22 cellular contexts compared by ENCODE assay signal in genomic region chr21:23986214-23986613, GRCh38.
DNase-seq lines count a peak whose midpoint lies in the region; ATAC-seq and TF ChIP-seq lines count a peak whose summit lies in the region.
"Had no signal": no experiment of that assay in that cellular context is flagged by ENCODE, and none has a peak within 500 bp of the region (broad histone marks: within the 10 kb centered on the region; RNA-seq: fewer than 3 reads in every experiment).

No MANE protein-coding gene starts in this region.

- ATAC-seq in activated CD8-positive, alpha-beta T cell treated with anti-CD3 and anti-CD28 coated beads for 36 hours, result no peak
- no peak for ATAC-seq in activated CD8-positive, alpha-beta T cell treated with anti-CD3 and anti-CD28 coated beads, Interleukin-2, amount 10 ng/mL, durations not matched to agents 7 days and 5 days
- ATAC-seq in stimulated activated naive CD8-positive, alpha-beta T cell treated with anti-CD3 and anti-CD28 coated beads, Interleukin-15, Interleukin-2, amounts not matched to agents 100 U/mL and 50 U/mL, for 24 hours, result peak; percentile 28
- ATAC-seq in stimulated activated naive CD8-positive, alpha-beta T cell treated with anti-CD3 and anti-CD28 coated beads, Interleukin-15, amount 100 ng/mL, for 72 hours, result no peak
- ATAC-seq: A549 had no signal

- DNase-seq in activated CD8-positive, alpha-beta T cell treated with anti-CD3 and anti-CD28 coated beads for 36 hours, result peak; percentile 5
- DNase-seq in activated CD8-positive, alpha-beta T cell treated with anti-CD3 and anti-CD28 coated beads, Interleukin-2, amount 10 ng/mL, durations not matched to agents 7 days and 5 days, result no peak
- no peak for DNase-seq in stimulated activated naive CD8-positive, alpha-beta T cell treated with anti-CD3 and anti-CD28 coated beads, Interleukin-15, Interleukin-2, amounts not matched to agents 100 U/mL and 50 U/mL, for 24 hours
- no peak for DNase-seq in stimulated activated naive CD8-positive, alpha-beta T cell treated with anti-CD3 and anti-CD28 coated beads, Interleukin-15, amount 100 ng/mL, for 72 hours
- DNase-seq in epithelial cell of esophagus (ENCODE audit: low read depth), result peak; percentile 2
- no peak for DNase-seq in activated CD4-positive, alpha-beta T cell treated with anti-CD3 and anti-CD28 coated beads for 48 hours
- DNase-seq: 8988T; ACHN; AML-193; BE2C; Calu3; CD4-positive, alpha-beta memory T cell; COR-L47; DMS53; DMS79 treated with DMSO at 0.1 percent for 48 hours; GF-D8; GOT3; HFFc6 had no signal

- POLR2A ChIA-PET in activated CD8-positive, alpha-beta T cell treated with anti-CD3 and anti-CD28 coated beads for 36 hours (lab: Charles Lee), result no interaction called here
- POLR2A ChIA-PET in activated CD8-positive, alpha-beta T cell treated with anti-CD3 and anti-CD28 coated beads, Interleukin-2, amount 10 ng/mL, durations not matched to agents 7 days and 5 days (lab: Charles Lee), result no interaction called here

- no peak for TF ChIP-seq CTCF in activated CD8-positive, alpha-beta T cell treated with anti-CD3 and anti-CD28 coated beads for 36 hours (IDR thresholded peaks at IDR 0.05)
- no peak for TF ChIP-seq CTCF in epithelial cell of esophagus (IDR thresholded peaks at IDR 0.05; ENCODE audit: insufficient read depth, low read depth, low read length, missing control alignments)

- CTCF ChIA-PET in activated CD8-positive, alpha-beta T cell treated with anti-CD3 and anti-CD28 coated beads for 36 hours (lab: Charles Lee), result interaction anchor here (1.3 kb wide), 1 partner anchor 17 kb away, joined by 5 read pairs; no protein-coding TSS in a partner anchor
- CTCF ChIA-PET in activated CD8-positive, alpha-beta T cell treated with anti-CD3 and anti-CD28 coated beads, Interleukin-2, amount 10 ng/mL, durations not matched to agents 7 days and 5 days (lab: Charles Lee), result no interaction called here

- peaks cover 2% of the 10 kb centered on the region for H3K27me3 Mint-ChIP-seq in activated CD8-positive, alpha-beta T cell treated with anti-CD3 and anti-CD28 coated beads for 36 hours
- no peaks in the 10 kb centered on the region for H3K27me3 Mint-ChIP-seq in activated CD8-positive, alpha-beta T cell treated with anti-CD3 and anti-CD28 coated beads, Interleukin-2, amount 10 ng/mL, durations not matched to agents 7 days and 5 days (ENCODE audit: low read depth)
- no peaks in the 10 kb centered on the region for H3K27me3 Mint-ChIP-seq in stimulated activated naive CD8-positive, alpha-beta T cell treated with anti-CD3 and anti-CD28 coated beads, Interleukin-15, amount 100 ng/mL, for 72 hours
- H3K27me3 Mint-ChIP-seq: CD4-positive, alpha-beta memory T cell had no signal

- H3K27ac Mint-ChIP-seq in activated CD8-positive, alpha-beta T cell treated with anti-CD3 and anti-CD28 coated beads for 36 hours, result no peak overlapping the region
- H3K27ac Mint-ChIP-seq in activated CD8-positive, alpha-beta T cell treated with anti-CD3 and anti-CD28 coated beads, Interleukin-2, amount 10 ng/mL, durations not matched to agents 7 days and 5 days, result no peak overlapping the region
- no peak overlapping the region for H3K27ac Mint-ChIP-seq in stimulated activated naive CD8-positive, alpha-beta T cell treated with anti-CD3 and anti-CD28 coated beads, Interleukin-15, amount 100 ng/mL, for 72 hours
- H3K27ac Mint-ChIP-seq: CD14-positive monocyte; CD4-positive, alpha-beta memory T cell; HFFc6 had no signal

- no peak overlapping the region for H3K4me3 ChIP-seq in epithelial cell of esophagus (ENCODE audit: low read length)
- H3K4me3 ChIP-seq: A549; BLaER1 treated with 17β-estradiol and CSF1 and Interleukin-3, amounts not matched to agents 10 nM and 100 nM; HAP-1 had no signal

- intact Hi-C loops in activated CD8-positive, alpha-beta T cell treated with anti-CD3 and anti-CD28 coated beads for 36 hours (cut with micrococcal nuclease), result no loop called here

- H3K4me1 Mint-ChIP-seq in activated CD8-positive, alpha-beta T cell treated with anti-CD3 and anti-CD28 coated beads for 36 hours (ENCODE audit: low read depth), result no peaks in the 10 kb centered on the region
- no peaks in the 10 kb centered on the region for H3K4me1 Mint-ChIP-seq in activated CD8-positive, alpha-beta T cell treated with anti-CD3 and anti-CD28 coated beads, Interleukin-2, amount 10 ng/mL, durations not matched to agents 7 days and 5 days (ENCODE audit: low read depth)
- H3K4me1 Mint-ChIP-seq in stimulated activated naive CD8-positive, alpha-beta T cell treated with anti-CD3 and anti-CD28 coated beads, Interleukin-15, amount 100 ng/mL, for 72 hours, result no peaks in the 10 kb centered on the region
- H3K4me1 Mint-ChIP-seq: CD4-positive, alpha-beta memory T cell had no signal

- H3K36me3 Mint-ChIP-seq in activated CD8-positive, alpha-beta T cell treated with anti-CD3 and anti-CD28 coated beads for 36 hours (ENCODE audit: low read depth), result no peaks in the 10 kb centered on the region
- peaks cover 3% of the 10 kb centered on the region for H3K36me3 Mint-ChIP-seq in activated CD8-positive, alpha-beta T cell treated with anti-CD3 and anti-CD28 coated beads, Interleukin-2, amount 10 ng/mL, durations not matched to agents 7 days and 5 days (ENCODE audit: low read depth)
- H3K36me3 Mint-ChIP-seq: CD14-positive monocyte; CD4-positive, alpha-beta memory T cell had no signal

- H3K4me3 Mint-ChIP-seq in activated CD8-positive, alpha-beta T cell treated with anti-CD3 and anti-CD28 coated beads for 36 hours, result no peak overlapping the region
- H3K4me3 Mint-ChIP-seq in activated CD8-positive, alpha-beta T cell treated with anti-CD3 and anti-CD28 coated beads, Interleukin-2, amount 10 ng/mL, durations not matched to agents 7 days and 5 days, result no peak overlapping the region
- no peak overlapping the region for H3K4me3 Mint-ChIP-seq in stimulated activated naive CD8-positive, alpha-beta T cell treated with anti-CD3 and anti-CD28 coated beads, Interleukin-15, amount 100 ng/mL, for 72 hours
- H3K4me3 Mint-ChIP-seq: CD4-positive, alpha-beta memory T cell; HFFc6 had no signal

- peaks cover 11% of the 10 kb centered on the region for H3K9me3 Mint-ChIP-seq in activated CD8-positive, alpha-beta T cell treated with anti-CD3 and anti-CD28 coated beads for 36 hours
- H3K9me3 Mint-ChIP-seq in activated CD8-positive, alpha-beta T cell treated with anti-CD3 and anti-CD28 coated beads, Interleukin-2, amount 10 ng/mL, durations not matched to agents 7 days and 5 days (ENCODE audit: insufficient read depth), result no peaks in the 10 kb centered on the region
- peaks cover 18 to 26% of the 10 kb centered on the region in 2 donors for H3K9me3 Mint-ChIP-seq in stimulated activated naive CD8-positive, alpha-beta T cell treated with anti-CD3 and anti-CD28 coated beads, Interleukin-15, amount 100 ng/mL, for 72 hours

Comparison
In these comparisons a context has a peak if more than half of its experiments do, and no peak if none do; other contexts are left out.
1. DNase-seq: peak in activated CD8-positive, alpha-beta T cell treated with anti-CD3 and anti-CD28 coated beads for 36 hours (single experiment) and epithelial cell of esophagus (single experiment); none in activated CD8-positive, alpha-beta T cell treated with anti-CD3 and anti-CD28 coated beads, Interleukin-2, amount 10 ng/mL, durations not matched to agents 7 days and 5 days (single experiment), stimulated activated naive CD8-positive, alpha-beta T cell treated with anti-CD3 and anti-CD28 coated beads, Interleukin-15, Interleukin-2, amounts not matched to agents 100 U/mL and 50 U/mL, for 24 hours (single experiment), stimulated activated naive CD8-positive, alpha-beta T cell treated with anti-CD3 and anti-CD28 coated beads, Interleukin-15, amount 100 ng/mL, for 72 hours (0 of 2) and activated CD4-positive, alpha-beta T cell treated with anti-CD3 and anti-CD28 coated beads for 48 hours (single experiment).